Comparison of ENCODE assay signal across 24 cellular contexts in the genomic region with DNA sequence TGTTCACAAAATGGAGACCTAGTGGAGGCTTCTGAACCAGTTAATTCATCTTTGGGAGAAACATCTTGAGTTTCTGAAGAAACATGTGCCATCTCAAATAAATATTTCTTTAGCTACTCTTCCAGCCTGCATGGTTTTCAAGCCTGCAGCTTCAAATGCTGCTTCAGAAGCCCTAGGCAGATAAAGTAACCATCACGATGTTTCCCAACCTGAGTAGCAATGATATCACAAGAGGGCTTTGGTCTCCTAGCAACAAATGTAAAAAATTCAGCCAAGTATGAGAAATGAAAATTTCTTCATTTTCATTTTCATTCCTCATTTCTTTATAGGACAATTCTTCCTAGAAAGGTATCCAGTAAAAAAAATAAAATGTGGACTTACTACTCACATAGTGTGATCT. TPM values are rescaled to one million over a fixed set of nuclear protein-coding genes. Genes with fewer than 3 reads are reported as not detected.
"Had no signal": no experiment of that assay in that cellular context is flagged by ENCODE, and none has a peak within 500 bp of the region (broad histone marks: within the 10 kb centered on the region; RNA-seq: fewer than 3 reads in every experiment).

No MANE protein-coding gene starts in this region.

- H3K36me3 ChIP-seq: cardiac muscle cell had no signal

- H3K4me3 Mint-ChIP-seq: activated B cell treated with CpG ODN at 0.5 μM for 24 hours; activated CD4-positive, alpha-beta memory T cell treated with anti-CD3 and anti-CD28 coated beads for 36 hours; activated CD4-positive, alpha-beta T cell treated with anti-CD3 and anti-CD28 coated beads, Interleukin-2, amount 10 ng/mL, durations not matched to agents 7 days and 5 days; activated naive CD8-positive, alpha-beta T cell treated with anti-CD3 and anti-CD28 coated beads, Interleukin-2, amount 50 U/mL, for 24 hours; activated T-cell treated with anti-CD3 and anti-CD28 coated beads, Interleukin-2, amount 50 U/mL, for 4 hours; brain; T-helper 17 cell had no signal

- H3K4me3 ChIP-seq: cardiac muscle cell, MG63 had no signal

- H3K9ac ChIP-seq: KMS-11 had no signal

- H3K4me1 Mint-ChIP-seq: brain had no signal

- H3K4me2 ChIP-seq: KMS-11 had no signal

- H3K9me3 Mint-ChIP-seq: activated B cell treated with CpG ODN at 0.5 μM for 24 hours; activated naive CD8-positive, alpha-beta T cell treated with anti-CD3 and anti-CD28 coated beads, Interleukin-2, amount 50 U/mL, for 24 hours; brain had no signal

- H3K27ac Mint-ChIP-seq: activated B cell treated with CpG ODN at 0.5 μM for 24 hours; activated CD4-positive, alpha-beta memory T cell treated with anti-CD3 and anti-CD28 coated beads for 36 hours; activated CD4-positive, alpha-beta T cell treated with anti-CD3 and anti-CD28 coated beads, Interleukin-2, amount 10 ng/mL, durations not matched to agents 7 days and 5 days; activated naive CD4-positive, alpha-beta T cell treated with anti-CD3 and anti-CD28 coated beads, Interleukin-2, amount 50 U/mL, for 72 hours; activated naive CD8-positive, alpha-beta T cell treated with anti-CD3 and anti-CD28 coated beads, Interleukin-2, amount 50 U/mL, for 24 hours; brain; T-helper 17 cell had no signal

- ATAC-seq: activated naive CD4-positive, alpha-beta T cell treated with anti-CD3 and anti-CD28 coated beads, Interleukin-2, amount 50 U/mL, for 72 hours; activated naive CD8-positive, alpha-beta T cell treated with anti-CD3 and anti-CD28 coated beads, Interleukin-2, amount 50 U/mL, for 24 hours; activated T-cell treated with anti-CD3 and anti-CD28 coated beads, Interleukin-2, amount 50 U/mL, for 4 hours; PC-3; T-helper 17 cell had no signal

- H3K27me3 ChIP-seq: cardiac muscle cell, MG63 had no signal

- DNase-seq: activated B cell treated with CpG ODN at 0.5 μM for 24 hours; activated CD4-positive, alpha-beta memory T cell treated with anti-CD3 and anti-CD28 coated beads for 36 hours; activated CD4-positive, alpha-beta T cell treated with anti-CD3 and anti-CD28 coated beads, Interleukin-2, amount 10 ng/mL, durations not matched to agents 7 days and 5 days; activated CD8-positive, alpha-beta memory T cell treated with anti-CD3 and anti-CD28 coated beads for 24 hours; activated effector memory CD4-positive, alpha-beta T cell treated with anti-CD3 and anti-CD28 coated beads, Interleukin-2, amount 50 U/mL, for 16 hours; activated naive CD4-positive, alpha-beta T cell treated with Interleukin-2 at 50 U/mL for 16 hours; activated naive CD8-positive, alpha-beta T cell treated with anti-CD3 and anti-CD28 coated beads, Interleukin-2, amount 50 U/mL, for 24 hours; activated T-cell treated with anti-CD3 and anti-CD28 coated beads, Interleukin-2, amount 50 U/mL, for 4 hours; amygdala; MG63; NCI-H1105; NCI-H1436; NCI-H1694 treated with DMSO at 0.1 percent for 48 hours; NCI-H2081; NCI-H446; NCI-H524; PC-3; SIG-M5; T-helper 17 cell; T-helper 9 cell had no signal

- H3K36me3 Mint-ChIP-seq: brain had no signal

- H3K27me3 Mint-ChIP-seq: activated B cell treated with CpG ODN at 0.5 μM for 24 hours; activated CD4-positive, alpha-beta memory T cell treated with anti-CD3 and anti-CD28 coated beads for 36 hours; activated CD4-positive, alpha-beta T cell treated with anti-CD3 and anti-CD28 coated beads, Interleukin-2, amount 10 ng/mL, durations not matched to agents 7 days and 5 days; activated naive CD8-positive, alpha-beta T cell treated with anti-CD3 and anti-CD28 coated beads, Interleukin-2, amount 50 U/mL, for 24 hours; brain; T-helper 17 cell had no signal

- H3K27ac ChIP-seq: cardiac muscle cell, KMS-11 had no signal

RNA-seq across cellular contexts. Expression of a gene that starts 42.2 kb away (rescaled TPM):
- total RNA-seq: cardiac muscle cell, PC-3 had no signal
- polyA plus RNA-seq: cardiac muscle cell had no signal

RNA-seq across cellular contexts. Expression of a gene that starts 51.6 kb away (rescaled TPM):
- total RNA-seq: cardiac muscle cell, PC-3 had no signal
- polyA plus RNA-seq: cardiac muscle cell had no signal
